In genomic region chr6:134131530-134132139, GRCh38 we compare ENCODE assay signal across 26 cellular contexts.
"Had no signal": no experiment of that assay in that cellular context is flagged by ENCODE, and none has a peak within 500 bp of the region (broad histone marks: within the 10 kb centered on the region; RNA-seq: fewer than 3 reads in every experiment).

No MANE protein-coding gene starts in this region.

- H3K27me3 ChIP-seq: gastrocnemius medialis, neutrophil, pancreas, thyroid gland, vagina had no signal

- H3K4me3 Mint-ChIP-seq: dendritic cell treated with granulocyte-macrophage colony-stimulating factor and Interleukin-4, amounts not matched to agents 40 ng/mL and 50 ng/mL, for 4 days; endodermal cell; natural killer cell; stimulated activated naive CD8-positive, alpha-beta T cell treated with anti-CD3 and anti-CD28 coated beads, Interleukin-15, amount 100 ng/mL, for 72 hours had no signal

- H3K27ac Mint-ChIP-seq: dendritic cell treated with granulocyte-macrophage colony-stimulating factor and Interleukin-4, amounts not matched to agents 40 ng/mL and 50 ng/mL, for 4 days; endodermal cell; natural killer cell; progenitor cell of endocrine pancreas; stimulated activated naive CD8-positive, alpha-beta T cell treated with anti-CD3 and anti-CD28 coated beads, Interleukin-15, amount 100 ng/mL, for 72 hours had no signal

- H3K36me3 ChIP-seq: gastrocnemius medialis, lower lobe of right lung, neutrophil, pancreas, thyroid gland, vagina had no signal

- DNase-seq: effector CD8-positive, alpha-beta T cell; endodermal cell; foreskin fibroblast; gastrocnemius medialis; head of caudate nucleus; left ventricle myocardium superior; lower lobe of right lung; natural killer cell; pancreas; stimulated activated CD4-positive, alpha-beta T cell treated with anti-CD3 and anti-CD28 coated beads, Interleukin-12 subunit alpha, Interleukin-12 subunit beta, amount 100 ng/mL, for 4 hours; stimulated activated CD4-positive, alpha-beta T cell treated with anti-CD3 and anti-CD28 coated beads, Interleukin-1b, Interleukin-23, amount 100 ng/mL, for 48 hours; stimulated activated CD4-positive, alpha-beta T cell treated with anti-CD3 and anti-CD28 coated beads, Interleukin-4, amount 100 ng/mL, for 1 hour; stimulated activated CD8-positive, alpha-beta memory T cell treated with anti-CD3 and anti-CD28 coated beads, Interleukin-4, amount 100 ng/mL, for 48 hours; stimulated activated naive CD4-positive, alpha-beta T cell; stimulated activated naive CD8-positive, alpha-beta T cell treated with anti-CD3 and anti-CD28 coated beads, Interleukin-15, amount 100 ng/mL, for 72 hours; thyroid gland; trophoblast cell had no signal

- ATAC-seq: esophagus mucosa; gastrocnemius medialis; left ventricle myocardium superior; lower lobe of right lung; natural killer cell; pancreas; sciatic nerve; stimulated activated naive CD8-positive, alpha-beta T cell treated with anti-CD3 and anti-CD28 coated beads, Interleukin-15, amount 100 ng/mL, for 72 hours had no signal

- H3K27ac ChIP-seq: epithelial cell of prostate, gastrocnemius medialis, lower lobe of right lung, neutrophil, pancreas, thyroid gland, vagina had no signal

- FAIRE-seq: keratinocyte, pancreas had no signal

- H3K9me3 ChIP-seq: gastrocnemius medialis, lower lobe of right lung, neutrophil, pancreas, thyroid gland, vagina had no signal

- H3K9me3 Mint-ChIP-seq: natural killer cell had no signal

- H3K36me3 Mint-ChIP-seq: natural killer cell had no signal

- H3K4me1 Mint-ChIP-seq: endodermal cell; stimulated activated naive CD8-positive, alpha-beta T cell treated with anti-CD3 and anti-CD28 coated beads, Interleukin-15, amount 100 ng/mL, for 72 hours had no signal

- H3K4me3 ChIP-seq: gastrocnemius medialis, lower lobe of right lung, pancreas, smooth muscle cell, thyroid gland, vagina had no signal

- H3K27me3 Mint-ChIP-seq: dendritic cell treated with granulocyte-macrophage colony-stimulating factor and Interleukin-4, amounts not matched to agents 40 ng/mL and 50 ng/mL, for 4 days; progenitor cell of endocrine pancreas; stimulated activated naive CD8-positive, alpha-beta T cell treated with anti-CD3 and anti-CD28 coated beads, Interleukin-15, amount 100 ng/mL, for 72 hours had no signal

- H3K4me1 ChIP-seq: gastrocnemius medialis, lower lobe of right lung, pancreas, thyroid gland, vagina had no signal

- H3K4me2 ChIP-seq: smooth muscle cell had no signal
